15 cellular contexts compared by ENCODE assay signal in genomic region chr5:14221768-14222167, GRCh38.
"Had no signal": no experiment of that assay in that cellular context is flagged by ENCODE, and none has a peak within 500 bp of the region (broad histone marks: within the 10 kb centered on the region; RNA-seq: fewer than 3 reads in every experiment).

No MANE protein-coding gene starts in this region.

- H3K27ac Mint-ChIP-seq: activated T-helper 1 cell treated with anti-CD3 and anti-CD28 coated beads, Interleukin-12 subunit alpha, Interleukin-12 subunit beta, Interleukin-2, Interleukin-4 antibody, amounts not matched to agents 30 ng/mL and 10 ng/mL and 1 ng/mL, durations not matched to agents 14 hours and 24 hours and 36 hours had no signal

- H3K36me3 Mint-ChIP-seq: activated naive CD8-positive, alpha-beta T cell treated with anti-CD3 and anti-CD28 coated beads, Interleukin-2, amount 10 ng/mL, durations not matched to agents 7 days and 5 days had no signal

- H3K4me3 Mint-ChIP-seq: activated naive CD8-positive, alpha-beta T cell treated with anti-CD3 and anti-CD28 coated beads, Interleukin-2, amount 10 ng/mL, durations not matched to agents 7 days and 5 days; activated T-helper 1 cell treated with anti-CD3 and anti-CD28 coated beads, Interleukin-12 subunit alpha, Interleukin-12 subunit beta, Interleukin-2, Interleukin-4 antibody, amounts not matched to agents 30 ng/mL and 10 ng/mL and 1 ng/mL, durations not matched to agents 14 hours and 24 hours and 36 hours; naive B cell had no signal

- H3K27ac ChIP-seq: brain microvascular endothelial cell, epithelial cell of prostate, lower lobe of right lung, SJSA1 had no signal

- H3K4me3 ChIP-seq: lower lobe of right lung, SJSA1, transverse colon had no signal

- H3K36me3 ChIP-seq: lower lobe of right lung, transverse colon had no signal

- H3K9me3 Mint-ChIP-seq: activated naive CD8-positive, alpha-beta T cell treated with anti-CD3 and anti-CD28 coated beads, Interleukin-2, amount 10 ng/mL, durations not matched to agents 7 days and 5 days; activated T-helper 1 cell treated with anti-CD3 and anti-CD28 coated beads, Interleukin-12 subunit alpha, Interleukin-12 subunit beta, Interleukin-2, Interleukin-4 antibody, amounts not matched to agents 30 ng/mL and 10 ng/mL and 1 ng/mL, durations not matched to agents 14 hours and 24 hours and 36 hours; naive B cell had no signal

- DNase-seq: activated CD4-positive, alpha-beta T cell treated with anti-CD3 and anti-CD28 coated beads for 1 hour; activated CD8-positive, alpha-beta memory T cell treated with anti-CD3 and anti-CD28 coated beads, Interleukin-2, amount 50 U/mL, for 48 hours; activated naive CD8-positive, alpha-beta T cell treated with anti-CD3 and anti-CD28 coated beads, Interleukin-2, amount 10 ng/mL, durations not matched to agents 7 days and 5 days; brain microvascular endothelial cell; head of caudate nucleus; left cardiac atrium; lower lobe of right lung; naive B cell; posterior cingulate gyrus; stimulated activated naive CD4-positive, alpha-beta T cell; substantia nigra; transverse colon had no signal

- ATAC-seq: left cardiac atrium, lower lobe of right lung had no signal

- H3K27me3 ChIP-seq: brain microvascular endothelial cell, SJSA1, transverse colon had no signal

- H3K9me3 ChIP-seq: lower lobe of right lung, SJSA1, transverse colon had no signal

- H3K27me3 Mint-ChIP-seq: naive B cell had no signal
